11 cellular contexts compared by ENCODE assay signal in genomic region chr3:100060685-100061484, GRCh38. TPM values are rescaled to one million over a fixed set of nuclear protein-coding genes. Genes with fewer than 3 reads are reported as not detected.
DNase-seq lines count a peak whose midpoint lies in the region; ATAC-seq lines count a peak whose summit lies in the region.
"Had no signal": no experiment of that assay in that cellular context is flagged by ENCODE, and none has a peak within 500 bp of the region (broad histone marks: within the 10 kb centered on the region; RNA-seq: fewer than 3 reads in every experiment).

No MANE protein-coding gene starts in this region.

- WGBS in mesenchymal stem cell = 79% methylated on average over 7 of the region's 7 CpGs

- H3K9me3 ChIP-seq in mesenchymal stem cell (ENCODE audit: control insufficient read depth, low read length) = no peaks in the 10 kb centered on the region

- H3K4me3 Mint-ChIP-seq in activated naive CD4-positive, alpha-beta T cell treated with anti-CD3 and anti-CD28 coated beads for 36 hours = no peak overlapping the region
- H3K4me3 Mint-ChIP-seq: type B pancreatic cell had no signal

- no peak overlapping the region for H3K23ac ChIP-seq in mesenchymal stem cell (ENCODE audit: low read length in 2 of 2)

- H2BK5ac ChIP-seq in mesenchymal stem cell (ENCODE audit: low read depth, low read length, poor library complexity, severe bottlenecking) = no peak overlapping the region

- no peak overlapping the region for H2BK120ac ChIP-seq in mesenchymal stem cell (ENCODE audit: low read depth, low read length)

- H4K8ac ChIP-seq in mesenchymal stem cell (ENCODE audit: low read length) = no peak overlapping the region

- no peaks in the 10 kb centered on the region for H3K36me3 Mint-ChIP-seq in activated naive CD4-positive, alpha-beta T cell treated with anti-CD3 and anti-CD28 coated beads for 36 hours (ENCODE audit: low read depth)
- H3K36me3 Mint-ChIP-seq in activated naive CD4-positive, alpha-beta T cell treated with anti-CD3 and anti-CD28 coated beads, Interleukin-2, amount 50 U/mL, for 72 hours = no peaks in the 10 kb centered on the region

- H2BK15ac ChIP-seq in mesenchymal stem cell (ENCODE audit: low read depth, poor library complexity, severe bottlenecking) = no peak overlapping the region

- CTCF ChIA-PET in activated naive CD4-positive, alpha-beta T cell treated with anti-CD3 and anti-CD28 coated beads for 36 hours (lab: Charles Lee) = no interaction called here

- H3K4me1 ChIP-seq in mesenchymal stem cell (ENCODE audit: control insufficient read depth, insufficient read depth, low read depth, low read length) = no peaks in the 10 kb centered on the region

- peak; percentile 21 to 56 for DNase-seq in NCI-H524 (lab: John Stamatoyannopoulos, UW)
- DNase-seq in NCI-H524 treated with DMSO at 0.1 percent for 48 hours (lab: John Stamatoyannopoulos, UW) = no peak
- DNase-seq in NOMO-1 treated with dmso at 0.1 percent for 144 hours (lab: John Stamatoyannopoulos, UW; ENCODE audit: unreplicated experiment) = peak; percentile 72
- no peak for DNase-seq in mesenchymal stem cell
- no peak for DNase-seq in activated naive CD4-positive, alpha-beta T cell treated with anti-CD3 and anti-CD28 coated beads for 36 hours
- no peak for DNase-seq in activated naive CD4-positive, alpha-beta T cell treated with anti-CD3 and anti-CD28 coated beads, Interleukin-2, amount 50 U/mL, for 72 hours (ENCODE audit: low spot score in 2 of 2)
- DNase-seq in amygdala (lab: John Stamatoyannopoulos, UW) = no peak
- DNase-seq: 8988T, NCI-H187 had no signal

- no peaks in the 10 kb centered on the region for H3K27me3 ChIP-seq in mesenchymal stem cell (ENCODE audit: control insufficient read depth in 1 of 2, insufficient read depth in 1 of 2, low read length in 2 of 2)

- no peaks in the 10 kb centered on the region for H3K27me3 Mint-ChIP-seq in activated naive CD4-positive, alpha-beta T cell treated with anti-CD3 and anti-CD28 coated beads for 36 hours (ENCODE audit: low read depth)
- H3K27me3 Mint-ChIP-seq: type B pancreatic cell had no signal

- H3K4me1 Mint-ChIP-seq in activated naive CD4-positive, alpha-beta T cell treated with anti-CD3 and anti-CD28 coated beads for 36 hours (ENCODE audit: low read depth) = no peaks in the 10 kb centered on the region

- H3K36me3 ChIP-seq in mesenchymal stem cell (ENCODE audit: control insufficient read depth in 1 of 2, insufficient read depth in 2 of 2, low read depth in 1 of 2, low read length in 2 of 2) = no peaks in the 10 kb centered on the region

- H3K14ac ChIP-seq in mesenchymal stem cell (ENCODE audit: low read length in 2 of 2) = no peak overlapping the region

- no peaks in the 10 kb centered on the region for H3K9me3 Mint-ChIP-seq in activated naive CD4-positive, alpha-beta T cell treated with anti-CD3 and anti-CD28 coated beads for 36 hours
- H3K9me3 Mint-ChIP-seq in activated naive CD4-positive, alpha-beta T cell treated with anti-CD3 and anti-CD28 coated beads, Interleukin-2, amount 50 U/mL, for 72 hours = no peaks in the 10 kb centered on the region
- H3K9me3 Mint-ChIP-seq: type B pancreatic cell had no signal

- H3K9ac ChIP-seq in mesenchymal stem cell (ENCODE audit: low read length) = no peak overlapping the region

- H3K4me2 ChIP-seq in mesenchymal stem cell (ENCODE audit: low read length, poor library complexity, severe bottlenecking) = no peak overlapping the region

- H3K27ac Mint-ChIP-seq in activated naive CD4-positive, alpha-beta T cell treated with anti-CD3 and anti-CD28 coated beads for 36 hours = no peak overlapping the region
- H3K27ac Mint-ChIP-seq in activated naive CD4-positive, alpha-beta T cell treated with anti-CD3 and anti-CD28 coated beads, Interleukin-2, amount 50 U/mL, for 72 hours = no peak overlapping the region
- H3K27ac Mint-ChIP-seq: type B pancreatic cell had no signal

- ATAC-seq in GM21723 (IDR thresholded peaks at IDR 0.05; ENCODE audit: unreplicated experiment) = peak; percentile 70
- ATAC-seq in activated naive CD4-positive, alpha-beta T cell treated with anti-CD3 and anti-CD28 coated beads, Interleukin-2, amount 50 U/mL, for 72 hours = no peak

- no peaks in the 10 kb centered on the region for H3K79me1 ChIP-seq in mesenchymal stem cell (replicated peaks; ENCODE audit: low read length, poor library complexity, severe bottlenecking)

- H3K27ac ChIP-seq in mesenchymal stem cell (ENCODE audit: low read length, poor library complexity, severe bottlenecking) = no peak overlapping the region

- H3K18ac ChIP-seq in mesenchymal stem cell (ENCODE audit: low read depth in 1 of 2, low read length in 2 of 2) = peak overlapping the region; percentile 52 to 77

- H2BK12ac ChIP-seq in mesenchymal stem cell (ENCODE audit: low read length in 2 of 2) = peak overlapping the region in 1 of 2 experiments; percentile 72

- no peak overlapping the region for H2AFZ ChIP-seq in mesenchymal stem cell (ENCODE audit: low read depth, low read length)

- no peak overlapping the region for H3K4me3 ChIP-seq in mesenchymal stem cell (ENCODE audit: insufficient read depth in 1 of 2, low read depth in 1 of 2, low read length in 2 of 2)

- H3K4ac ChIP-seq in mesenchymal stem cell (ENCODE audit: low read depth in 1 of 2, low read length in 2 of 2) = peak overlapping the region in 1 of 2 experiments; percentile 92

- H2AK5ac ChIP-seq in mesenchymal stem cell (ENCODE audit: low read length, severe bottlenecking) = no peak overlapping the region

- intact Hi-C loops in activated naive CD4-positive, alpha-beta T cell treated with anti-CD3 and anti-CD28 coated beads for 36 hours (cut with micrococcal nuclease) = no loop called here

- no peak overlapping the region for H4K91ac ChIP-seq in mesenchymal stem cell (ENCODE audit: low read length)

RNA-seq across cellular contexts. Expression of gene FILIP1L, which starts 53.4 kb away (rescaled TPM):
- polyA plus RNA-seq in mesenchymal stem cell (2013, experiment 1 of 2) = 200 TPM
- 198 TPM for polyA plus RNA-seq in mesenchymal stem cell (2013, experiment 2 of 2)
- under 1 TPM in 1 of 2 experiments, not detected in 1; 0.24 TPM for total RNA-seq in activated naive CD4-positive, alpha-beta T cell treated with anti-CD3 and anti-CD28 coated beads for 36 hours
- under 1 TPM; 0.08 to 0.09 TPM for total RNA-seq in activated naive CD4-positive, alpha-beta T cell treated with anti-CD3 and anti-CD28 coated beads, Interleukin-2, amount 50 U/mL, for 72 hours

Comparison
In these comparisons a context has a peak if more than half of its experiments do, and no peak if none do; other contexts are left out.
1. DNase-seq: peak in NCI-H524 (2 of 2) and NOMO-1 treated with dmso at 0.1 percent for 144 hours (single experiment); none in NCI-H524 treated with DMSO at 0.1 percent for 48 hours (single experiment), mesenchymal stem cell (single experiment), activated naive CD4-positive, alpha-beta T cell treated with anti-CD3 and anti-CD28 coated beads for 36 hours (single experiment), activated naive CD4-positive, alpha-beta T cell treated with anti-CD3 and anti-CD28 coated beads, Interleukin-2, amount 50 U/mL, for 72 hours (0 of 2) and amygdala (0 of 56).